ENCODE assay signal across 18 cellular contexts in the genomic region with DNA sequence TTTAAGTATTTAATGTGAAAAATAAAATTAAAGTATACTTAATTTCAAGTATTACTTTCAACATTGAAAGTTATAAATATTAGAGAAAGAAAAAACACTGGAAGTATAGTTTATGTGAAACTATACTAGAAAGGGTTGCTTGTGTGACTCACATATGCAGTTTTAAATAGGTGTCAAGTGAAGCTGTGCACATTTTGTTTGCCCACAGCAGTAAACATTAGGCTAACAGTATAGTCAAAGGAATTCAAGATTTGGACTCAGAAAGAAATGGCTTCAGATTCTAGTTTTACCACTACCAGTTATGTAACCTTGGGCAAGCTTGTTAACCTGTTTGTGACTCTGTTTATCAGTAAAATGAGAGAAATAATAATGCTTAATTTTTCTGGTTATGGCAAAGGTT.
DNase-seq lines count a peak whose midpoint lies in the region; FAIRE-seq and TF ChIP-seq lines count a peak whose summit lies in the region.
"Had no signal": no experiment of that assay in that cellular context is flagged by ENCODE, and none has a peak within 500 bp of the region (broad histone marks: within the 10 kb centered on the region; RNA-seq: fewer than 3 reads in every experiment).

No MANE protein-coding gene starts in this region.

- no peaks in the 10 kb centered on the region for H3K36me3 Mint-ChIP-seq in astrocyte (ENCODE audit: low read depth, unreplicated experiment)
- H3K36me3 Mint-ChIP-seq: CD4-positive, alpha-beta memory T cell had no signal

- TF ChIP-seq EP300 in suprapubic skin (IDR thresholded peaks at IDR 0.05) = no peak

- TF ChIP-seq POLR2A in suprapubic skin (IDR thresholded peaks at IDR 0.05) = no peak

- peaks cover 1% of the 10 kb centered on the region for H3K9me3 Mint-ChIP-seq in astrocyte (ENCODE audit: unreplicated experiment)
- H3K9me3 Mint-ChIP-seq: HFFc6 had no signal

- H3K4me2 ChIP-seq in astrocyte (ENCODE audit: low read length) (no peak overlapping the region), mesenchymal stem cell (ENCODE audit: low read length, poor library complexity, severe bottlenecking) (no peak overlapping the region)

- H3K27ac ChIP-seq in astrocyte (ENCODE audit: low read depth, low read length) (no peak overlapping the region), mesenchymal stem cell (ENCODE audit: low read length, poor library complexity, severe bottlenecking) (no peak overlapping the region), suprapubic skin (no peak overlapping the region)

- no peak overlapping the region for H3K23ac ChIP-seq in mesenchymal stem cell (ENCODE audit: low read length in 2 of 2)

- H3K9ac ChIP-seq in astrocyte (ENCODE audit: low read length) (no peak overlapping the region), mesenchymal stem cell (ENCODE audit: low read length) (no peak overlapping the region)

- H3K36me3 ChIP-seq in astrocyte (ENCODE audit: insufficient read depth, low read length) = no peaks in the 10 kb centered on the region
- H3K36me3 ChIP-seq in mesenchymal stem cell (ENCODE audit: control insufficient read depth in 1 of 2, insufficient read depth in 2 of 2, low read depth in 1 of 2, low read length in 2 of 2) = no peaks in the 10 kb centered on the region
- no peaks in the 10 kb centered on the region for H3K36me3 ChIP-seq in suprapubic skin
- H3K36me3 ChIP-seq: HAP-1 had no signal

- H2BK12ac ChIP-seq in mesenchymal stem cell (ENCODE audit: low read length in 2 of 2) = no peak overlapping the region

- H3K4ac ChIP-seq in mesenchymal stem cell (ENCODE audit: low read depth in 1 of 2, low read length in 2 of 2) = no peak overlapping the region

- FAIRE-seq in astrocyte (lab: Jason Lieb, UNC) = peak; percentile 95
- FAIRE-seq: G401.6, GM12892, H54 had no signal

- H2AFZ ChIP-seq in astrocyte (ENCODE audit: low read depth, low read length) (no peak overlapping the region), mesenchymal stem cell (ENCODE audit: low read depth, low read length) (no peak overlapping the region)

- DNase-seq in AG08396 (ENCODE audit: low spot score) = peak; percentile 8
- DNase-seq in astrocyte (ENCODE audit: low read depth) = no peak
- DNase-seq in mesenchymal stem cell = peak; percentile 6
- DNase-seq in foreskin fibroblast = no peak
- no peak for DNase-seq in stimulated activated CD4-positive, alpha-beta T cell treated with anti-CD3 and anti-CD28 coated beads, Interleukin-4, amount 100 ng/mL, for 1 hour
- no peak for DNase-seq in suprapubic skin (ENCODE audit: low spot score in 2 of 2)
- DNase-seq: C1 segment of cervical spinal cord; Calu3; CD4-positive, alpha-beta memory T cell; COR-L47; DMS153; DND-41; GOT3; HFFc6 had no signal

- no peaks in the 10 kb centered on the region for H4K20me1 ChIP-seq in astrocyte (ENCODE audit: insufficient read depth, low read length)

- no peak overlapping the region for H2AK5ac ChIP-seq in mesenchymal stem cell (ENCODE audit: low read length, severe bottlenecking)

- H2BK120ac ChIP-seq in mesenchymal stem cell (ENCODE audit: low read depth, low read length) = no peak overlapping the region

- no peak for TF ChIP-seq CTCF in astrocyte (IDR thresholded peaks at IDR 0.05; ENCODE audit: insufficient read depth, low read depth, low read length)
- no peak for TF ChIP-seq CTCF in foreskin fibroblast (IDR thresholded peaks at IDR 0.05; ENCODE audit: low read depth, low read length)
- TF ChIP-seq CTCF in suprapubic skin (IDR thresholded peaks at IDR 0.05) = no peak

- no peak overlapping the region for H4K91ac ChIP-seq in mesenchymal stem cell (ENCODE audit: low read length)

- no peak overlapping the region for H3K14ac ChIP-seq in mesenchymal stem cell (ENCODE audit: low read length in 2 of 2)

- H3K18ac ChIP-seq in mesenchymal stem cell (ENCODE audit: low read depth in 1 of 2, low read length in 2 of 2) = no peak overlapping the region

- H3K9me3 ChIP-seq in astrocyte (ENCODE audit: insufficient read depth, low read depth, low read length) (no peaks in the 10 kb centered on the region), mesenchymal stem cell (ENCODE audit: control insufficient read depth, low read length) (no peaks in the 10 kb centered on the region), suprapubic skin (no peaks in the 10 kb centered on the region)
- H3K9me3 ChIP-seq: HAP-1 had no signal

- H3K4me3 Mint-ChIP-seq in astrocyte (ENCODE audit: unreplicated experiment) = no peak overlapping the region
- H3K4me3 Mint-ChIP-seq: CD4-positive, alpha-beta memory T cell; HFFc6 had no signal

- no peak overlapping the region for H2BK15ac ChIP-seq in mesenchymal stem cell (ENCODE audit: low read depth, poor library complexity, severe bottlenecking)

- no peak overlapping the region for H3K27ac Mint-ChIP-seq in astrocyte (ENCODE audit: unreplicated experiment)
- H3K27ac Mint-ChIP-seq: CD4-positive, alpha-beta memory T cell; HFFc6 had no signal

- H3K27me3 ChIP-seq in astrocyte (ENCODE audit: insufficient read depth, low read length) (no peaks in the 10 kb centered on the region), mesenchymal stem cell (ENCODE audit: control insufficient read depth in 1 of 2, insufficient read depth in 1 of 2, low read length in 2 of 2) (no peaks in the 10 kb centered on the region), suprapubic skin (no peaks in the 10 kb centered on the region)

- H4K8ac ChIP-seq in mesenchymal stem cell (ENCODE audit: low read length) = no peak overlapping the region

- H3K4me1 ChIP-seq in astrocyte (ENCODE audit: insufficient read depth, low read length) = no peaks in the 10 kb centered on the region
- no peaks in the 10 kb centered on the region for H3K4me1 ChIP-seq in mesenchymal stem cell (ENCODE audit: control insufficient read depth, insufficient read depth, low read depth, low read length)
- H3K4me1 ChIP-seq in suprapubic skin = no peaks in the 10 kb centered on the region
- H3K4me1 ChIP-seq: HAP-1 had no signal

- H2BK5ac ChIP-seq in mesenchymal stem cell (ENCODE audit: low read depth, low read length, poor library complexity, severe bottlenecking) = no peak overlapping the region

- H3K27me3 Mint-ChIP-seq in astrocyte (ENCODE audit: low read depth, unreplicated experiment) = no peaks in the 10 kb centered on the region
- H3K27me3 Mint-ChIP-seq: CD4-positive, alpha-beta memory T cell had no signal

- H3K4me1 Mint-ChIP-seq in astrocyte (ENCODE audit: low read depth, unreplicated experiment) = no peaks in the 10 kb centered on the region
- H3K4me1 Mint-ChIP-seq: CD4-positive, alpha-beta memory T cell had no signal

- H3K79me2 ChIP-seq in astrocyte (ENCODE audit: insufficient read depth, low read length) = no peaks in the 10 kb centered on the region

- no peaks in the 10 kb centered on the region for H3K79me1 ChIP-seq in mesenchymal stem cell (replicated peaks; ENCODE audit: low read length, poor library complexity, severe bottlenecking)

- H3K4me3 ChIP-seq in astrocyte (ENCODE audit: insufficient read depth, low read depth, low read length) (no peak overlapping the region), mesenchymal stem cell (ENCODE audit: insufficient read depth in 1 of 2, low read depth in 1 of 2, low read length in 2 of 2) (no peak overlapping the region), foreskin fibroblast (ENCODE audit: low read depth in 1 of 2, low read length in 2 of 2) (no peak overlapping the region), suprapubic skin (no peak overlapping the region)
- H3K4me3 ChIP-seq: HAP-1 had no signal

Comparison
In these comparisons a context has a peak if more than half of its experiments do, and no peak if none do; other contexts are left out.
1. DNase-seq: peak in AG08396 (single experiment) and mesenchymal stem cell (single experiment); none in astrocyte (single experiment), foreskin fibroblast (0 of 2), stimulated activated CD4-positive, alpha-beta T cell treated with anti-CD3 and anti-CD28 coated beads, Interleukin-4, amount 100 ng/mL, for 1 hour (single experiment) and suprapubic skin (0 of 2).